In the genomic region with DNA sequence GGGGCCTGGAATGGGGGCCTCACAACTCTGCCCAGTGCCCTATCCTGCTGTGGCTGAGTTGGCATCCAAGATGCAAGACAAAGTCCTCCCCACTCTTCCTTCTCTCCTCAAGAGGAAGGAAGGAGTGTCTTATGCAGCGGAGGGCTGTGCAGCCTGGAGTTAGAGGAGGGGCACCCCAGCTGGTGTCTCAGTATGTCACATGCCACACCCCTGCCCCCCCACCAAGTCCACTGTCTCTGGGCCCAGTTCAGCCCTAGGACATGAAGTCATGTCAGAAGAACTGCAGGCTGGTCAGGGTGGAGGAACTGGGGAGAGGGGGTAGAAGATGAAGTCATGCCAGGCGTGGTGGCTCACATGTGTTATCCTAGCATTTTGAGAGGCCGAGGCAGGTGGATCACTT, we compare ENCODE assay signal across 24 cellular contexts. TPM values are rescaled to one million over a fixed set of nuclear protein-coding genes. Genes with fewer than 3 reads are reported as not detected.
"Had no signal": no experiment of that assay in that cellular context is flagged by ENCODE, and none has a peak within 500 bp of the region (broad histone marks: within the 10 kb centered on the region; RNA-seq: fewer than 3 reads in every experiment).

No MANE protein-coding gene starts in this region.

- H3K4me1 Mint-ChIP-seq: activated CD4-positive, alpha-beta memory T cell treated with anti-CD3 and anti-CD28 coated beads, Interleukin-2, amount 10 ng/mL, durations not matched to agents 7 days and 5 days; activated CD8-positive, alpha-beta memory T cell treated with anti-CD3 and anti-CD28 coated beads, Interleukin-2, amount 10 ng/mL, durations not matched to agents 7 days and 5 days; activated T-helper 17 cell treated with anti-CD3 and anti-CD28 coated beads, Interleukin-2, amount 50 U/mL, for 72 hours had no signal

- H3K9me3 ChIP-seq: body of pancreas, esophagus squamous epithelium, pancreas, thoracic aorta had no signal

- ATAC-seq: activated CD8-positive, alpha-beta memory T cell treated with anti-CD3 and anti-CD28 coated beads, Interleukin-2, amount 10 ng/mL, durations not matched to agents 7 days and 5 days; activated T-helper 17 cell treated with anti-CD3 and anti-CD28 coated beads, Interleukin-2, amount 50 U/mL, for 72 hours; body of pancreas; effector memory CD8-positive, alpha-beta T cell; left lobe of liver; pancreas; sciatic nerve; stimulated activated naive B cell treated with anti-CD40 and anti-IgM and Interleukin-4, amounts not matched to agents 10 μg/mL and 1 μg/mL and 100 μg/mL, for 72 hours had no signal

- DNase-seq: activated CD4-positive, alpha-beta memory T cell treated with anti-CD3 and anti-CD28 coated beads, Interleukin-2, amount 10 ng/mL, durations not matched to agents 7 days and 5 days; activated CD4-positive, alpha-beta T cell treated with anti-CD3 and anti-CD28 coated beads for 48 hours; activated CD4-positive, CD25-positive, alpha-beta regulatory T cell; activated CD8-positive, alpha-beta memory T cell treated with anti-CD3 and anti-CD28 coated beads, Interleukin-2, amount 10 ng/mL, durations not matched to agents 7 days and 5 days; activated naive CD4-positive, alpha-beta T cell; activated naive CD8-positive, alpha-beta T cell treated with anti-CD3 and anti-CD28 coated beads, Interleukin-2, amount 10 ng/mL, durations not matched to agents 7 days and 5 days; activated T-cell treated with anti-CD3 and anti-CD28 coated beads, Interleukin-2, amount 50 U/mL, for 1 hour; amygdala; effector memory CD8-positive, alpha-beta T cell; esophagus squamous epithelium; foreskin fibroblast; glutamatergic neuron; hypothalamus; mammary epithelial cell; pancreas; stimulated activated CD4-positive, alpha-beta T cell treated with anti-CD3 and anti-CD28 coated beads, Interleukin-4, amount 100 ng/mL, for 4 hours; stimulated activated naive B cell treated with anti-CD40 and anti-IgM and Interleukin-4, amounts not matched to agents 10 μg/mL and 1 μg/mL and 100 μg/mL, for 72 hours; T-helper 2 cell had no signal

- H3K4me3 ChIP-seq: body of pancreas, esophagus squamous epithelium, pancreas, thoracic aorta had no signal

- H3K27me3 ChIP-seq: body of pancreas, pancreas had no signal

- H3K9me3 Mint-ChIP-seq: activated CD4-positive, alpha-beta memory T cell treated with anti-CD3 and anti-CD28 coated beads, Interleukin-2, amount 10 ng/mL, durations not matched to agents 7 days and 5 days had no signal

- H3K4me3 Mint-ChIP-seq: activated CD4-positive, alpha-beta memory T cell treated with anti-CD3 and anti-CD28 coated beads, Interleukin-2, amount 10 ng/mL, durations not matched to agents 7 days and 5 days; activated CD8-positive, alpha-beta memory T cell treated with anti-CD3 and anti-CD28 coated beads, Interleukin-2, amount 10 ng/mL, durations not matched to agents 7 days and 5 days; activated naive CD8-positive, alpha-beta T cell treated with anti-CD3 and anti-CD28 coated beads, Interleukin-2, amount 10 ng/mL, durations not matched to agents 7 days and 5 days; activated T-helper 17 cell treated with anti-CD3 and anti-CD28 coated beads, Interleukin-2, amount 50 U/mL, for 72 hours; effector memory CD8-positive, alpha-beta T cell; stimulated activated naive B cell treated with anti-CD40 and anti-IgM and Interleukin-4, amounts not matched to agents 10 μg/mL and 1 μg/mL and 100 μg/mL, for 72 hours had no signal

- H3K27ac Mint-ChIP-seq: activated CD4-positive, alpha-beta memory T cell treated with anti-CD3 and anti-CD28 coated beads, Interleukin-2, amount 10 ng/mL, durations not matched to agents 7 days and 5 days; activated CD8-positive, alpha-beta memory T cell treated with anti-CD3 and anti-CD28 coated beads, Interleukin-2, amount 10 ng/mL, durations not matched to agents 7 days and 5 days; activated naive CD8-positive, alpha-beta T cell treated with anti-CD3 and anti-CD28 coated beads, Interleukin-2, amount 10 ng/mL, durations not matched to agents 7 days and 5 days; activated T-helper 17 cell treated with anti-CD3 and anti-CD28 coated beads, Interleukin-2, amount 50 U/mL, for 72 hours; effector memory CD8-positive, alpha-beta T cell; stimulated activated naive B cell treated with anti-CD40 and anti-IgM and Interleukin-4, amounts not matched to agents 10 μg/mL and 1 μg/mL and 100 μg/mL, for 72 hours had no signal

- H3K4me1 ChIP-seq: body of pancreas, esophagus squamous epithelium, pancreas had no signal

- H3K36me3 Mint-ChIP-seq: activated CD8-positive, alpha-beta memory T cell treated with anti-CD3 and anti-CD28 coated beads, Interleukin-2, amount 10 ng/mL, durations not matched to agents 7 days and 5 days; activated naive CD8-positive, alpha-beta T cell treated with anti-CD3 and anti-CD28 coated beads, Interleukin-2, amount 10 ng/mL, durations not matched to agents 7 days and 5 days; stimulated activated naive B cell treated with anti-CD40 and anti-IgM and Interleukin-4, amounts not matched to agents 10 μg/mL and 1 μg/mL and 100 μg/mL, for 72 hours had no signal

- H3K36me3 ChIP-seq: esophagus squamous epithelium, pancreas, thoracic aorta had no signal

- H3K27ac ChIP-seq: body of pancreas, esophagus squamous epithelium, pancreas, thoracic aorta had no signal

RNA-seq across cellular contexts. Expression of gene SLC28A3, which starts 28.0 kb away (rescaled TPM):
- total RNA-seq: dermis microvascular lymphatic vessel endothelial cell had no signal
